Comparison of ENCODE assay signal across 8 cellular contexts in genomic region chr12:46983959-46984833, GRCh38.
DNase-seq lines count a peak whose midpoint lies in the region; ATAC-seq and TF ChIP-seq lines count a peak whose summit lies in the region.

No MANE protein-coding gene starts in this region.

- H3K4me3 ChIP-seq in HAP-1 (no peak overlapping the region), transverse colon (no peak overlapping the region)

- DNase-seq in ELR (ENCODE audit: low read depth) (peak; percentile 81), HAP-1 (ENCODE audit: low spot score in 2 of 2) (peak; percentile 6 to 33), NCI-H146 (lab: John Stamatoyannopoulos, UW) (peak; percentile 33), ecto neural progenitor cell (ENCODE audit: low spot score) (peak; percentile 63), memory B cell (ENCODE audit: low spot score in 2 of 2) (peak in 1 of 2 donors; percentile 17), transverse colon (peak; percentile 23), NCI-H2107 (lab: John Stamatoyannopoulos, UW) (no peak)

- peaks cover 5% of the 10 kb centered on the region for H3K9me3 Mint-ChIP-seq in memory B cell

- H3K27me3 Mint-ChIP-seq in memory B cell, result peaks cover 22% of the 10 kb centered on the region

- no peaks in the 10 kb centered on the region for H3K9me3 ChIP-seq in HAP-1
- no peaks in the 10 kb centered on the region for H3K9me3 ChIP-seq in transverse colon

- in situ Hi-C loops in HAP-1 (cut with MboI; ENCODE audit: low sequenced_read_pairs), result no loop called here
- in situ Hi-C loops in transverse colon (cut with MboI; ENCODE audit: low pct_ligation_motif_present in 1 of 4, low pct_unique_long_range_greater_than_20kb in 1 of 4, low sequenced_read_pairs in 3 of 4), result no loop called here

- no peak overlapping the region for H3K27ac ChIP-seq in VCaP
- no peak overlapping the region for H3K27ac ChIP-seq in transverse colon

- H3K4me3 Mint-ChIP-seq in memory B cell, result no peak overlapping the region

- peak; percentile 92 for TF ChIP-seq CTCF in VCaP (conservative IDR thresholded peaks at IDR 0.05)
- peak; percentile 50 to 63 (median 56) for TF ChIP-seq CTCF in transverse colon (IDR thresholded peaks at IDR 0.05)

- peaks cover 8% of the 10 kb centered on the region for H3K36me3 Mint-ChIP-seq in memory B cell

- no peak overlapping the region for H3K27ac Mint-ChIP-seq in memory B cell

- ATAC-seq in memory B cell (ENCODE audit: low read depth), result peak; percentile 56

- 49 to 50% methylated on average over 6 to 7 of the region's 7 CpGs for WGBS in transverse colon (ENCODE audit: low coverage in 1 of 2), 2 donors

- intact Hi-C loops in transverse colon (cut with DNase I; ENCODE audit: low total_unique reads), result no loop called here

- no peak for TF ChIP-seq POLR2A in transverse colon (IDR thresholded peaks at IDR 0.05)

- no peak for TF ChIP-seq EP300 in transverse colon (IDR thresholded peaks at IDR 0.05; ENCODE audit: low read depth)

- H3K36me3 ChIP-seq in HAP-1 (replicated peaks), result no peaks in the 10 kb centered on the region
- H3K36me3 ChIP-seq in transverse colon, result no peaks in the 10 kb centered on the region

- H3K4me1 ChIP-seq in HAP-1, result no peaks in the 10 kb centered on the region
- no peaks in the 10 kb centered on the region for H3K4me1 ChIP-seq in transverse colon

- peaks cover 15% of the 10 kb centered on the region for H3K4me1 Mint-ChIP-seq in memory B cell

- H3K27me3 ChIP-seq in HAP-1 (ENCODE audit: low read depth) (no peaks in the 10 kb centered on the region), transverse colon (no peaks in the 10 kb centered on the region)
